2 cellular contexts compared by ENCODE assay signal in the genomic region with DNA sequence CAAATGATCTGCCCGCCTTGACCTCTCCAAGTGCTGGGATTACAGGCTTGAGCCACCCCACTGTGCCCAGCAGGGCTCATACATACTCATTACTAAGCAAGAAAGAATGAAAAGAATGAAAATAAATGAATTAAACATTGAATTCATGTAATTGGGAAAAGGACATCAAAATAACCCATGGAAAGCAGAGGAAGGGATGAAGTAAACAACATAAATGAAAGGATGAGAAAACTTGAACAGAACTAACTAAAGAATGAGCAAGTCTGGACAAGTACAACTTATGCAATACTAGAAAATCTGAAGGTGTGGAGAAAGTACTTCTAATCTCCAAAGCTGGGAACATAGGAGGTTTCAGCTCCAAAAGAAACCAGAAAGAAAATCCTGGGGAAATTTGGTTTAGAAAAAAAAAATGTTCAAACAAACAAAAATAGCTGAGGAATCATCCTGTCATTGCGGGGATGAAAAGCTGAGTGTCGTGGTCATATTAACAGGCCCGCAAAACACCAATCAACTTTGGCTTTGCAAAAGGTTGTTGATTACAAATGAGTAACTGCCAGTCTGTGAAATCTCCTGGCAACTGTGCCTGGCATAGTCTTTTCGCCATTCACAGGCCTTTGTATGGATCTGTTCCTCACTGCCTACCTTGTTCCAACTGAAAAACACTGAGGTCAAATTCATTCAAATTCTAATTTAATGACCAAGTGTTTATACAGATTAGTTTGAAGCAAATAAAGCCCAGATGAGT.
TF ChIP-seq lines count a peak whose summit lies in the region.

No MANE protein-coding gene starts in this region.

TF ChIP-seq in Ishikawa, 13 proteins besides CTCF, POLR2A, EP300 and RAD21:
- TF ChIP-seq CREB1 (IDR thresholded peaks at IDR 0.05; ENCODE audit: low read depth) (no peak), TEAD4 (IDR thresholded peaks at IDR 0.05) (peak; percentile 62; the same call in 1 of the 2 replicates), TAF1 (IDR thresholded peaks at IDR 0.05; ENCODE audit: low read depth) (no peak)
TF ChIP-seq in Ishikawa: peak in this region for 1.

TF ChIP-seq in H1, 55 proteins besides CTCF, POLR2A, EP300 and RAD21:
- TF ChIP-seq JUN (IDR thresholded peaks at IDR 0.05; ENCODE audit: low read depth, low read length) (0 out of 2 replicates have a peak, but pooled peaks have one; percentile 36), BCL11A (IDR thresholded peaks at IDR 0.05; ENCODE audit: low read depth in 2 of 2, low read length in 2 of 2) (no peak)
